Comparison of ENCODE assay signal across 8 cellular contexts in the genomic region with DNA sequence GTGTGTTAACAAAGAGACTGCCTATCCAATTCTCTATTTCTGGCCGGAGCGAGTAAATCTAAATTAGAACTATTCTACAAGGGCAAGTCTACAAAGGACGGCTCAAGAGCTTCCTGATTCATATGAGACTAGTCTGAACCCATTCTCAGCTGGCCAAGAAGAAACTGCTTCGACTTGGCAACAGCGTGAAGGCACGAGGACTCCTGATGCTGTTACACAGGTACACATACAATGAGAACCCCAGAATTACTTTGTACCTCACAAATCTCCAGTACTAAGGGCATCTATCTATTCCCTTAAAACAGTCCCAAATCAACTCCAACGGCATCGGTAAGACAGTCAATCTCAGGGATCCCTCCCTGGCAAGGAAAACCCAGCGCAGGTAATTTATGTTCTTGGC. TPM values are rescaled to one million over a fixed set of nuclear protein-coding genes. Genes with fewer than 3 reads are reported as not detected.
DNase-seq lines count a peak whose midpoint lies in the region; ATAC-seq, FAIRE-seq and TF ChIP-seq lines count a peak whose summit lies in the region.

No MANE protein-coding gene starts in this region.

- dilution Hi-C loops in keratinocyte (cut with MboI; ENCODE audit: extremely low pct_ligation_motif_present, low sequenced_read_pairs), result no loop called here

- peaks cover 36% of the 10 kb centered on the region for H3K4me1 Mint-ChIP-seq in activated CD4-positive, alpha-beta T cell treated with anti-CD3 and anti-CD28 coated beads for 36 hours
- peaks cover 26% of the 10 kb centered on the region for H3K4me1 Mint-ChIP-seq in activated naive CD8-positive, alpha-beta T cell treated with anti-CD3 and anti-CD28 coated beads, Interleukin-2, amount 10 ng/mL, durations not matched to agents 7 days and 5 days

- H3K9me3 ChIP-seq in keratinocyte (ENCODE audit: control insufficient read depth, low read depth, low read length) (no peaks in the 10 kb centered on the region), subcutaneous abdominal adipose tissue (ENCODE audit: control insufficient read depth in 5 of 5, low read length in 5 of 5) (no peaks in the 10 kb centered on the region)

- H3K9me3 Mint-ChIP-seq in activated CD4-positive, alpha-beta T cell treated with anti-CD3 and anti-CD28 coated beads for 36 hours (ENCODE audit: low read depth), result no peaks in the 10 kb centered on the region
- H3K9me3 Mint-ChIP-seq in activated naive CD8-positive, alpha-beta T cell treated with anti-CD3 and anti-CD28 coated beads, Interleukin-2, amount 10 ng/mL, durations not matched to agents 7 days and 5 days, result no peaks in the 10 kb centered on the region

- H3K4me3 Mint-ChIP-seq in activated CD4-positive, alpha-beta T cell treated with anti-CD3 and anti-CD28 coated beads for 36 hours, result peak overlapping the region; percentile 82
- peak overlapping the region; percentile 88 for H3K4me3 Mint-ChIP-seq in activated naive CD8-positive, alpha-beta T cell treated with anti-CD3 and anti-CD28 coated beads, Interleukin-2, amount 10 ng/mL, durations not matched to agents 7 days and 5 days

- no peaks in the 10 kb centered on the region for H3K27me3 ChIP-seq in keratinocyte (ENCODE audit: control insufficient read depth, extremely low read depth, insufficient read depth, low read length)
- no peaks in the 10 kb centered on the region for H3K27me3 ChIP-seq in subcutaneous abdominal adipose tissue (ENCODE audit: control insufficient read depth in 5 of 5, insufficient read depth in 4 of 5, low read length in 5 of 5)

- H3K36me3 ChIP-seq in keratinocyte (ENCODE audit: control insufficient read depth in 2 of 2, extremely low read depth in 1 of 2, insufficient read depth in 2 of 2, low read length in 2 of 2), result peaks cover 3 to 8% of the 10 kb centered on the region in 2 experiments
- H3K36me3 ChIP-seq in subcutaneous abdominal adipose tissue (ENCODE audit: control insufficient read depth in 5 of 5, insufficient read depth in 5 of 5, low read length in 5 of 5), result peaks cover 0 to 9% (median 4%) of the 10 kb centered on the region in 5 donors

- H3K4me1 ChIP-seq in keratinocyte (ENCODE audit: control insufficient read depth, extremely low read depth, insufficient read depth, low read length) (peaks cover 9% of the 10 kb centered on the region), subcutaneous abdominal adipose tissue (ENCODE audit: control insufficient read depth in 5 of 5, insufficient read depth in 5 of 5, low read length in 5 of 5) (peaks cover 5 to 41% (median 36%) of the 10 kb centered on the region in 5 donors)

- H3K4me2 ChIP-seq in keratinocyte (ENCODE audit: control insufficient read depth, extremely low read depth, insufficient read depth, low read depth, low read length), result peak overlapping the region; percentile 90

- H3K27ac Mint-ChIP-seq in activated CD4-positive, alpha-beta T cell treated with anti-CD3 and anti-CD28 coated beads for 36 hours, result peak overlapping the region; percentile 67
- H3K27ac Mint-ChIP-seq in activated naive CD8-positive, alpha-beta T cell treated with anti-CD3 and anti-CD28 coated beads, Interleukin-2, amount 10 ng/mL, durations not matched to agents 7 days and 5 days, result peak overlapping the region; percentile 69

- no peak for ATAC-seq in activated CD4-positive, alpha-beta T cell treated with anti-CD3 and anti-CD28 coated beads for 36 hours
- no peak for ATAC-seq in activated naive CD8-positive, alpha-beta T cell treated with anti-CD3 and anti-CD28 coated beads, Interleukin-2, amount 10 ng/mL, durations not matched to agents 7 days and 5 days (ENCODE audit: low read depth)
- ATAC-seq in GM19328 (IDR thresholded peaks at IDR 0.05; ENCODE audit: unreplicated experiment), result no peak

- CTCF ChIA-PET in activated CD4-positive, alpha-beta T cell treated with anti-CD3 and anti-CD28 coated beads for 36 hours (lab: Charles Lee), result interaction anchor here (0.6 to 1.7 kb wide), 2 partner anchors 62 to 234 kb away, joined by 3 to 4 read pairs; a partner anchor contains a TSS

- peaks cover 5% of the 10 kb centered on the region for H3K27me3 Mint-ChIP-seq in activated CD4-positive, alpha-beta T cell treated with anti-CD3 and anti-CD28 coated beads for 36 hours
- H3K27me3 Mint-ChIP-seq in activated naive CD8-positive, alpha-beta T cell treated with anti-CD3 and anti-CD28 coated beads, Interleukin-2, amount 10 ng/mL, durations not matched to agents 7 days and 5 days, result peaks cover 20% of the 10 kb centered on the region

- H3K4me3 ChIP-seq in keratinocyte (ENCODE audit: control insufficient read depth in 2 of 3, extremely low read depth in 1 of 3, insufficient read depth in 2 of 3, low read depth in 1 of 3, low read length in 3 of 3), result peak overlapping the region; percentile 75 to 97 (median 87)
- peak overlapping the region; percentile 84 to 95 (median 91) for H3K4me3 ChIP-seq in subcutaneous abdominal adipose tissue (ENCODE audit: low read depth in 1 of 5, low read length in 5 of 5)

- peaks cover 64% of the 10 kb centered on the region for H3K79me2 ChIP-seq in keratinocyte (ENCODE audit: control insufficient read depth, insufficient read depth, low read length)

- peak; percentile 80 for FAIRE-seq in keratinocyte (lab: Jason Lieb, UNC)

- H3K9ac ChIP-seq in keratinocyte (ENCODE audit: control insufficient read depth, extremely low read depth, insufficient read depth, low read length), result peak overlapping the region; percentile 92
- peak overlapping the region; percentile 63 to 98 (median 94) for H3K9ac ChIP-seq in subcutaneous abdominal adipose tissue (ENCODE audit: low read length in 5 of 5)

- TF ChIP-seq CTCF in keratinocyte (optimal IDR thresholded peaks at IDR 0.05 in 1 of 3, IDR thresholded peaks at IDR 0.05 in 1 of 3, conservative IDR thresholded peaks at IDR 0.05 in 1 of 3; ENCODE audit: extremely low read depth in 1 of 3, insufficient read depth in 2 of 3, low read length in 3 of 3), result no peak

- H3K9me1 ChIP-seq in keratinocyte (ENCODE audit: control insufficient read depth, extremely low read depth, insufficient read depth, low read length), result no peaks in the 10 kb centered on the region

- intact Hi-C loops in activated CD4-positive, alpha-beta T cell treated with anti-CD3 and anti-CD28 coated beads for 36 hours (cut with DNase I, micrococcal nuclease), result loop anchor here (2.0 kb wide), 2 partner anchors 56 to 458 kb away; a partner anchor contains a TSS

- POLR2A ChIA-PET in activated CD4-positive, alpha-beta T cell treated with anti-CD3 and anti-CD28 coated beads for 36 hours (lab: Charles Lee), result no interaction called here
- POLR2A ChIA-PET in activated naive CD8-positive, alpha-beta T cell treated with anti-CD3 and anti-CD28 coated beads, Interleukin-2, amount 10 ng/mL, durations not matched to agents 7 days and 5 days (lab: Charles Lee), result no interaction called here

- DNase-seq in activated CD4-positive, alpha-beta T cell treated with anti-CD3 and anti-CD28 coated beads for 36 hours, result no peak
- no peak for DNase-seq in activated CD4-positive, alpha-beta T cell treated with anti-CD3 and anti-CD28 coated beads, Interleukin-2, amount 50 U/mL, for 48 hours
- DNase-seq in activated naive CD8-positive, alpha-beta T cell treated with anti-CD3 and anti-CD28 coated beads, Interleukin-2, amount 10 ng/mL, durations not matched to agents 7 days and 5 days, result no peak
- DNase-seq in keratinocyte (ENCODE audit: low read depth, low spot score) (no peak), KG1 (lab: John Stamatoyannopoulos, UW) (no peak), NAMALWA (ENCODE audit: low spot score) (no peak)

- peaks cover 25% of the 10 kb centered on the region for H4K20me1 ChIP-seq in keratinocyte (ENCODE audit: control insufficient read depth, extremely low read depth, insufficient read depth, low read length)

- no peak overlapping the region for H2AFZ ChIP-seq in keratinocyte (ENCODE audit: control insufficient read depth, low read length)

- peaks cover 22% of the 10 kb centered on the region for H3K36me3 Mint-ChIP-seq in activated CD4-positive, alpha-beta T cell treated with anti-CD3 and anti-CD28 coated beads for 36 hours (ENCODE audit: low read depth)
- peaks cover 11% of the 10 kb centered on the region for H3K36me3 Mint-ChIP-seq in activated naive CD8-positive, alpha-beta T cell treated with anti-CD3 and anti-CD28 coated beads, Interleukin-2, amount 10 ng/mL, durations not matched to agents 7 days and 5 days

- H3K27ac ChIP-seq in keratinocyte (ENCODE audit: control insufficient read depth, insufficient read depth, low read length) (peak overlapping the region; percentile 85), subcutaneous abdominal adipose tissue (ENCODE audit: low read depth, low read length) (peak overlapping the region; percentile 96)

RNA-seq across cellular contexts. Expression of a gene that starts 1.5 kb away (rescaled TPM):
- 10 to 100 TPM; 10.1 to 11.6 TPM for total RNA-seq in activated CD4-positive, alpha-beta T cell treated with anti-CD3 and anti-CD28 coated beads for 36 hours
- 10 to 100 TPM; 19.5 to 21.9 TPM for total RNA-seq in activated naive CD8-positive, alpha-beta T cell treated with anti-CD3 and anti-CD28 coated beads, Interleukin-2, amount 10 ng/mL, durations not matched to agents 7 days and 5 days
- 111 to 127 TPM (median 117 TPM) in 3 replicates for polyA plus RNA-seq in keratinocyte
- 62.6 TPM for polyA plus RNA-seq in keratinocyte (2011; ENCODE audit: low read depth)
- 104 and 167 TPM in 2 replicates for polyA plus RNA-seq in keratinocyte (2011; cell fraction: cytosol; rRNA removed)
- 97.2 and 110 TPM in 2 replicates for polyA plus RNA-seq in keratinocyte (2011; cell fraction: nucleus; rRNA removed)
- polyA plus RNA-seq in keratinocyte (2012; ENCODE audit: low replicate concordance), result 53.2 and 70.0 TPM in 2 replicates
- 48.3 to 129 TPM (median 105 TPM) in 3 replicates for polyA minus RNA-seq in keratinocyte
- 91.1 TPM for polyA minus RNA-seq in keratinocyte (2011; cell fraction: cytosol; rRNA and poly(A)+ RNA removed)
- polyA minus RNA-seq in keratinocyte (2011; cell fraction: nucleus; rRNA and poly(A)+ RNA removed), result 43.7 and 74.3 TPM in 2 replicates

RNA-seq across cellular contexts. Expression of a gene that starts 37.9 kb away (rescaled TPM):
- total RNA-seq in activated CD4-positive, alpha-beta T cell treated with anti-CD3 and anti-CD28 coated beads for 36 hours, result 10 to 100 TPM; 21.7 to 24.1 TPM
- total RNA-seq in activated naive CD8-positive, alpha-beta T cell treated with anti-CD3 and anti-CD28 coated beads, Interleukin-2, amount 10 ng/mL, durations not matched to agents 7 days and 5 days, result 10 to 100 TPM; 28.6 to 34.1 TPM
- 101 to 124 TPM (median 117 TPM) in 3 replicates for polyA plus RNA-seq in keratinocyte
- 50.1 TPM for polyA plus RNA-seq in keratinocyte (2011; ENCODE audit: low read depth)
- polyA plus RNA-seq in keratinocyte (2011; cell fraction: cytosol; rRNA removed), result 66.0 and 114 TPM in 2 replicates
- polyA plus RNA-seq in keratinocyte (2011; cell fraction: nucleus; rRNA removed), result 169 and 194 TPM in 2 replicates
- 45.2 and 141 TPM in 2 replicates for polyA plus RNA-seq in keratinocyte (2012; ENCODE audit: low replicate concordance)
- 277 to 483 TPM (median 317 TPM) in 3 replicates for polyA minus RNA-seq in keratinocyte
- polyA minus RNA-seq in keratinocyte (2011; cell fraction: cytosol; rRNA and poly(A)+ RNA removed), result 181 TPM
- polyA minus RNA-seq in keratinocyte (2011; cell fraction: nucleus; rRNA and poly(A)+ RNA removed), result 114 and 148 TPM in 2 replicates

RNA-seq across cellular contexts. Expression of a gene that starts 54.5 kb away (rescaled TPM):
- total RNA-seq in activated CD4-positive, alpha-beta T cell treated with anti-CD3 and anti-CD28 coated beads for 36 hours, result 100 to 1,000 TPM; 520 to 553 TPM
- 100 to 1,000 TPM; 272 to 287 TPM for total RNA-seq in activated naive CD8-positive, alpha-beta T cell treated with anti-CD3 and anti-CD28 coated beads, Interleukin-2, amount 10 ng/mL, durations not matched to agents 7 days and 5 days
- polyA plus RNA-seq in keratinocyte, result 468 to 1,322 TPM (median 739 TPM) in 3 replicates
- polyA plus RNA-seq in keratinocyte (2011; ENCODE audit: low read depth), result 1,692 TPM
- 729 and 842 TPM in 2 replicates for polyA plus RNA-seq in keratinocyte (2011; cell fraction: cytosol; rRNA removed)
- 360 and 563 TPM in 2 replicates for polyA plus RNA-seq in keratinocyte (2011; cell fraction: nucleus; rRNA removed)
- polyA plus RNA-seq in keratinocyte (2012; ENCODE audit: low replicate concordance), result 665 and 1,046 TPM in 2 replicates
- 144 to 656 TPM (median 449 TPM) in 3 replicates for polyA minus RNA-seq in keratinocyte
- polyA minus RNA-seq in keratinocyte (2011; cell fraction: cytosol; rRNA and poly(A)+ RNA removed), result 1,051 TPM
- polyA minus RNA-seq in keratinocyte (2011; cell fraction: nucleus; rRNA and poly(A)+ RNA removed), result 134 and 185 TPM in 2 replicates
